21 cellular contexts compared by ENCODE assay signal in genomic region chr10:84293171-84293570, GRCh38. TPM values are rescaled to one million over a fixed set of nuclear protein-coding genes. Genes with fewer than 3 reads are reported as not detected.
"Had no signal": no experiment of that assay in that cellular context is flagged by ENCODE, and none has a peak within 500 bp of the region (broad histone marks: within the 10 kb centered on the region; RNA-seq: fewer than 3 reads in every experiment).

No MANE protein-coding gene starts in this region.

- DNase-seq: effector CD4-positive, alpha-beta T cell; foreskin melanocyte; heart right ventricle; kidney glomerular epithelial cell; naive thymus-derived CD4-positive, alpha-beta T cell; ovary; right cardiac atrium; small intestine; stimulated activated CD4-positive, alpha-beta T cell treated with anti-CD3 and anti-CD28 coated beads, Interleukin-12 subunit alpha, Interleukin-12 subunit beta, amount 100 ng/mL, for 4 hours; stimulated activated naive CD4-positive, alpha-beta T cell; stomach had no signal

- H3K27ac ChIP-seq: coronary artery, heart right ventricle, ovary, stomach had no signal

- H3K36me3 ChIP-seq: heart right ventricle, ovary, stomach had no signal

- H3K36me3 Mint-ChIP-seq: naive thymus-derived CD4-positive, alpha-beta T cell; type B pancreatic cell had no signal

- H3K4me3 ChIP-seq: coronary artery, heart right ventricle, ovary, stomach had no signal

- ATAC-seq: heart right ventricle, right cardiac atrium had no signal

- H3K9me3 ChIP-seq: heart right ventricle, ovary, stomach had no signal

- H3K4me1 ChIP-seq: stomach had no signal

- H3K9me3 Mint-ChIP-seq: endodermal cell; naive thymus-derived CD4-positive, alpha-beta T cell had no signal

- H3K27me3 ChIP-seq: ovary had no signal

- H3K27ac Mint-ChIP-seq: endodermal cell, progenitor cell of endocrine pancreas, type B pancreatic cell had no signal

- H3K4me3 Mint-ChIP-seq: endodermal cell, neural crest cell, type B pancreatic cell had no signal

RNA-seq across cellular contexts. Expression of gene RGR, which starts 48.3 kb away (rescaled TPM):
- total RNA-seq: dermis microvascular lymphatic vessel endothelial cell; endodermal cell; endothelial cell of umbilical vein; glomerular endothelial cell; liver; lung microvascular endothelial cell; naive thymus-derived CD4-positive, alpha-beta T cell; ovary; progenitor cell of endocrine pancreas; stomach had no signal

RNA-seq across cellular contexts. Expression of gene LRIT1, which starts 51.8 kb away (rescaled TPM):
- total RNA-seq: dermis microvascular lymphatic vessel endothelial cell; endothelial cell of umbilical vein; glomerular endothelial cell; liver; lung microvascular endothelial cell; naive thymus-derived CD4-positive, alpha-beta T cell; neural crest cell; ovary; progenitor cell of endocrine pancreas; stomach had no signal
